Comparison of ENCODE assay signal across 9 cellular contexts in the genomic region with DNA sequence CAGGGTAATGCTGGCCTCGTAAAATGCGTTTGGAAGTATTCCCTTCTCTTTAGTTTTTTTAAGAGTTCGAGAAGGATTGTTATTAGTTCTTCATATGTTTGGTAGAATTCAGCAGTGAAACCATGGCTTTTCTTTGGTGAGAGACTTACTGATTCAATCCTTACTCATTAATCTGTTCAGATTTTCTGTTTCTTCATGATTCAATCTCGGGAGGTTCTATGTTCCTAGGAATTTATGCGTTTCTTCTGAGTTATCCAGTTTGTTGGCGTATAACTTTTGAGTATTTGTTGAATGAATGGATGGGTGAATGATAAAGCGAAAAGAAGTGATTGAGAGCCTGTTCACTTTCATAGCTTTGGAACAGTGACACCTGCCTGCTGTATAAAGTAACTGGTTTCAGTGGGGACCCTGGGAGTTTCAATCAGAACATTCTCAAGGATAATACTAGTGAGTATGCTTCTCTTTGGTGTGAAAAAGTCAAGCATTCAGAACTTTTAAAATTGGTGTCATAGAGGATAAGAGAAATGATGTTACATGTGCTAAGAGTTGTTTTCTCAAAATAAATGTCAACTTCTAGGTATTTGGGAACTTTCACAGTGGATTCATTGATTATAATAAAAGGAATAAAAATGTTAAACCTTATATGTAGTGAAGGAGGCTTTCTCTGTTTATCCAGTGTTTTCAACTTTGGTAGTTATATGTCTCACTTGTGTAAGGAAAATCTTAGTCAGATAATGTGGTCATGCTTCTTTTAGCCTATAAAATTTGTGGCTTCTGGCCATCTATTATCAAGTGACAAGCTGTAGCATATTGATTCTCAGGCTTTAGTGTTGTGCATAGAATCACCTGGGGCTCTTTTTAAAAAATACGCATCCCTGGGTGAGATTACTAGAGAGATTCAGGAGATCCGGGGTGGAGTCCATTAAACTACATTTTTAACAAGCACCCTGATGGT. TPM values are rescaled to one million over a fixed set of nuclear protein-coding genes. Genes with fewer than 3 reads are reported as not detected.
DNase-seq lines count a peak whose midpoint lies in the region; ATAC-seq, FAIRE-seq and TF ChIP-seq lines count a peak whose summit lies in the region.
"Had no signal": no experiment of that assay in that cellular context is flagged by ENCODE, and none has a peak within 500 bp of the region (broad histone marks: within the 10 kb centered on the region; RNA-seq: fewer than 3 reads in every experiment).

No MANE protein-coding gene starts in this region.

- dilution Hi-C loops in IMR-90 (cut with HindIII; ENCODE audit: low sequenced_read_pairs, unreplicated experiment): no loop called here

- no peak overlapping the region for H2AK9ac ChIP-seq in IMR-90 (replicated peaks; ENCODE audit: low read depth, low read length, poor library complexity)

- H3K27me3 Mint-ChIP-seq in Caco-2 (ENCODE audit: insufficient read depth, unreplicated experiment): no peaks in the 10 kb centered on the region
- no peaks in the 10 kb centered on the region for H3K27me3 Mint-ChIP-seq in naive thymus-derived CD8-positive, alpha-beta T cell
- H3K27me3 Mint-ChIP-seq: central memory CD8-positive, alpha-beta T cell had no signal

- H2BK15ac ChIP-seq in IMR-90 (ENCODE audit: low read depth, low read length): no peak overlapping the region

- TF ChIP-seq CTCF in Caco-2 (IDR thresholded peaks at IDR 0.05; ENCODE audit: insufficient read depth in 1 of 2, low read depth in 1 of 2, low read length in 1 of 2, severe bottlenecking in 1 of 2, unreplicated experiment in 1 of 2) (peak; percentile 6 to 33), IMR-90 (conservative IDR thresholded peaks at IDR 0.05; ENCODE audit: low read depth, low read length) (0 out of 2 replicates have a peak, but pooled peaks have one; percentile 21), astrocyte of the cerebellum (IDR thresholded peaks at IDR 0.05; ENCODE audit: low read depth, low read length, missing control alignments) (peak; percentile 11), gastrocnemius medialis (IDR thresholded peaks at IDR 0.05 in 4 of 5, conservative IDR thresholded peaks at IDR 0.05 in 1 of 5) (no peak)

- no peak overlapping the region for H3K27ac Mint-ChIP-seq in Caco-2 (ENCODE audit: unreplicated experiment)
- H3K27ac Mint-ChIP-seq in naive thymus-derived CD8-positive, alpha-beta T cell: peak overlapping the region in 9 of 10 donors; percentile 11 to 69 (median 56)

- H4K8ac ChIP-seq in IMR-90 (ENCODE audit: low read depth in 2 of 2, low read length in 2 of 2): no peak overlapping the region

- H2AFZ ChIP-seq in IMR-90 (replicated peaks; ENCODE audit: low read length, poor library complexity): no peak overlapping the region

- intact Hi-C loops in Caco-2 (cut with micrococcal nuclease; ENCODE audit: unreplicated experiment) (no loop called here), IMR-90 (cut with micrococcal nuclease) (no loop called here), gastrocnemius medialis (cut with DNase I; ENCODE audit: low total_unique reads) (no loop called here)

- H3K14ac ChIP-seq in IMR-90 (replicated peaks; ENCODE audit: low read depth, low read length): no peak overlapping the region

- H3K4me3 ChIP-seq in Caco-2 (ENCODE audit: low read depth, low read length) (no peak overlapping the region), IMR-90 (ENCODE audit: insufficient read depth, low read depth, low read length) (no peak overlapping the region), astrocyte of the cerebellum (ENCODE audit: low read depth, low read length) (no peak overlapping the region), gastrocnemius medialis (no peak overlapping the region)

- no TSS peak for BruUV-seq in Caco-2 (replicated peaks; lab: Mats Ljungman, UMichigan)
- BruUV-seq in IMR-90 (replicated peaks; lab: Mats Ljungman, UMichigan): no TSS peak

- H3K56ac ChIP-seq in IMR-90 (ENCODE audit: extremely low read depth, insufficient read depth, low read length): no peak overlapping the region

- H2BK20ac ChIP-seq in IMR-90 (ENCODE audit: low read depth, low read length): no peak overlapping the region

- peaks cover 60% of the 10 kb centered on the region for H4K20me1 ChIP-seq in IMR-90 (ENCODE audit: insufficient read depth, low read length)

- no peak for FAIRE-seq in H54 (lab: Jason Lieb, UNC)

- no peak overlapping the region for H3K9ac ChIP-seq in IMR-90 (ENCODE audit: low read depth, low read length)

- no peak overlapping the region for H3K4me2 ChIP-seq in IMR-90 (ENCODE audit: low read depth, low read length)

- H3K27me3 ChIP-seq in Caco-2 (replicated peaks; ENCODE audit: control insufficient read depth, insufficient read depth, low read length) (no peaks in the 10 kb centered on the region), IMR-90 (ENCODE audit: control insufficient read depth, insufficient read depth, low read length) (no peaks in the 10 kb centered on the region), gastrocnemius medialis (no peaks in the 10 kb centered on the region)

- WGBS in IMR-90 (ENCODE audit: extremely low coverage in 2 of 2, insufficient read length in 1 of 2), 2 experiments: 100% methylated on average over 2 of the region's 9 CpGs; no CpG with 5 or more reads in 1 of the 2 experiments

- H3K79me1 ChIP-seq in IMR-90 (ENCODE audit: low read depth in 1 of 2, low read length in 2 of 2): peaks cover 22 to 59% of the 10 kb centered on the region in 2 experiments; a peak in 3 of 4 replicates

- CTCF ChIA-PET in Caco-2 (lab: Charles Lee): no interaction called here
- CTCF ChIA-PET in IMR-90 (lab: Yijun Ruan, JAX): no interaction called here

- no peaks in the 10 kb centered on the region for H3K9me3 ChIP-seq in Caco-2
- H3K9me3 ChIP-seq in IMR-90 (ENCODE audit: control insufficient read depth, insufficient read depth, low read length): no peaks in the 10 kb centered on the region
- H3K9me3 ChIP-seq in gastrocnemius medialis: no peaks in the 10 kb centered on the region

- no peak overlapping the region for H2BK5ac ChIP-seq in IMR-90 (ENCODE audit: low read depth, low read length, poor library complexity, severe bottlenecking)

- H3K36me3 Mint-ChIP-seq in Caco-2 (ENCODE audit: insufficient read depth, unreplicated experiment): peaks cover 8% of the 10 kb centered on the region
- H3K36me3 Mint-ChIP-seq in naive thymus-derived CD8-positive, alpha-beta T cell: peaks cover 3 to 8% (median 4%) of the 10 kb centered on the region in 3 donors

- H3K4me1 ChIP-seq in Caco-2 (no peaks in the 10 kb centered on the region), IMR-90 (ENCODE audit: control insufficient read depth, insufficient read depth, low read length) (peaks cover 12% of the 10 kb centered on the region), gastrocnemius medialis (peaks cover 26 to 32% of the 10 kb centered on the region in 2 donors)

- H3K36me3 ChIP-seq in Caco-2 (ENCODE audit: control insufficient read depth, insufficient read depth, low read length): no peaks in the 10 kb centered on the region
- no peaks in the 10 kb centered on the region for H3K36me3 ChIP-seq in IMR-90 (ENCODE audit: control insufficient read depth, insufficient read depth, low read length)
- H3K36me3 ChIP-seq in gastrocnemius medialis: no peaks in the 10 kb centered on the region

- ATAC-seq in IMR-90 (ENCODE audit: low read depth) (no peak), gastrocnemius medialis (no peak)
- ATAC-seq in naive thymus-derived CD8-positive, alpha-beta T cell: peak; percentile 38 to 46

- H3K18ac ChIP-seq in IMR-90 (ENCODE audit: low read depth, low read length): no peak overlapping the region

- no peak overlapping the region for H3K4me3 Mint-ChIP-seq in Caco-2 (ENCODE audit: unreplicated experiment)
- H3K4me3 Mint-ChIP-seq in naive thymus-derived CD8-positive, alpha-beta T cell: peak overlapping the region in 1 of 10 donors; percentile 20

- no peak overlapping the region for H3K4ac ChIP-seq in IMR-90 (ENCODE audit: low read depth, low read length)

- no peak overlapping the region for H3K23ac ChIP-seq in IMR-90 (ENCODE audit: low read depth, low read length)

- POLR2A ChIA-PET in Caco-2 (lab: Charles Lee) (no interaction called here), IMR-90 (lab: Charles Lee; ENCODE audit: unreplicated experiment) (no interaction called here)
- POLR2A ChIA-PET in naive thymus-derived CD8-positive, alpha-beta T cell (lab: Charles Lee): interaction anchor here (0.7 kb wide), 1 partner anchor 9 kb away, joined by 3 read pairs; no protein-coding TSS in a partner anchor

- no peak for TF ChIP-seq RAD21 in IMR-90 (IDR thresholded peaks at IDR 0.05; ENCODE audit: low read length)

- no peak overlapping the region for H2BK120ac ChIP-seq in IMR-90 (ENCODE audit: low read depth, low read length)

- H3K4me1 Mint-ChIP-seq in Caco-2 (ENCODE audit: low read depth, unreplicated experiment): peaks cover 5% of the 10 kb centered on the region
- peaks cover 29 to 64% (median 54%) of the 10 kb centered on the region in 4 donors for H3K4me1 Mint-ChIP-seq in naive thymus-derived CD8-positive, alpha-beta T cell

- no peak overlapping the region for H3K27ac ChIP-seq in IMR-90 (ENCODE audit: insufficient read depth, low read length)
- no peak overlapping the region for H3K27ac ChIP-seq in gastrocnemius medialis

- DNase-seq in Caco-2 (peak in 1 of 2 experiments; percentile 3), IMR-90 (no peak), astrocyte of the cerebellum (ENCODE audit: low read depth) (no peak), DMS79 (lab: John Stamatoyannopoulos, UW) (no peak), C1 segment of cervical spinal cord (lab: John Stamatoyannopoulos, UW) (no peak), gastrocnemius medialis (no peak), H54 (ENCODE audit: insufficient read length, low spot score) (no peak)
- peak in 1 of 10 donors; percentile 9 for DNase-seq in naive thymus-derived CD8-positive, alpha-beta T cell

- no peak overlapping the region for H4K91ac ChIP-seq in IMR-90 (ENCODE audit: insufficient read depth, low read depth, low read length)

- H3K9me3 Mint-ChIP-seq in Caco-2 (ENCODE audit: unreplicated experiment): no peaks in the 10 kb centered on the region
- H3K9me3 Mint-ChIP-seq in naive thymus-derived CD8-positive, alpha-beta T cell: no peaks in the 10 kb centered on the region
- H3K9me3 Mint-ChIP-seq: central memory CD8-positive, alpha-beta T cell had no signal

- no peak overlapping the region for H2AK5ac ChIP-seq in IMR-90 (ENCODE audit: low read depth, low read length)

- peaks cover 11% of the 10 kb centered on the region for H3K9me1 ChIP-seq in IMR-90 (ENCODE audit: insufficient read depth, low read length)

- H4K5ac ChIP-seq in IMR-90 (ENCODE audit: low read depth, low read length): no peak overlapping the region

- TF ChIP-seq POLR2A in IMR-90 (IDR thresholded peaks at IDR 0.05; ENCODE audit: low read depth, low read length) (no peak), gastrocnemius medialis (IDR thresholded peaks at IDR 0.05) (no peak), H54 (IDR thresholded peaks at IDR 0.05; ENCODE audit: low read depth, low read length) (no peak)

- in situ Hi-C loops in IMR-90 (cut with MboI; ENCODE audit: low sequenced_read_pairs): no loop called here
- in situ Hi-C loops in astrocyte of the cerebellum (cut with HindIII; ENCODE audit: low sequenced_read_pairs): no loop called here
- in situ Hi-C loops in gastrocnemius medialis (cut with MboI; ENCODE audit: low sequenced_read_pairs in 4 of 4): no loop called here

RNA-seq across cellular contexts. Expression of a gene that starts 11.7 kb away (rescaled TPM):
- total RNA-seq in Caco-2 (2022) (38.7 and 51.8 TPM in 2 replicates), IMR-90 (2012; rRNA removed) (28.5 and 33.1 TPM in 2 replicates), gastrocnemius medialis (100 to 1,000 TPM in 1 of 4 donors, 10 to 100 TPM in 3; 18.0 to 126 (median 26.7) TPM)
- polyA plus RNA-seq in IMR-90 (2012; rRNA removed): 30.4 and 40.5 TPM in 2 replicates
- polyA plus RNA-seq in IMR-90 (2012; cell fraction: cytosol; rRNA removed): 14.1 and 42.1 TPM in 2 replicates
- 19.7 and 60.8 TPM in 2 replicates for polyA plus RNA-seq in IMR-90 (2012; cell fraction: nucleus; rRNA removed; ENCODE audit: low replicate concordance)
- total RNA-seq in naive thymus-derived CD8-positive, alpha-beta T cell: 10 to 100 TPM; 70.2 to 81.8 TPM
- polyA plus RNA-seq in naive thymus-derived CD8-positive, alpha-beta T cell: 10 to 100 TPM; 11.7 to 20.4 (median 16.6) TPM

RNA-seq across cellular contexts. Expression of a gene that starts 53.1 kb away (rescaled TPM):
- total RNA-seq in Caco-2 (2022) (39.5 and 41.6 TPM in 2 replicates), IMR-90 (2012; rRNA removed) (50.2 and 67.2 TPM in 2 replicates), gastrocnemius medialis (100 to 1,000 TPM in 3 of 4 donors, 10 to 100 TPM in 1; 77.7 to 184 (median 111) TPM)
- 15.4 and 20.4 TPM in 2 replicates for polyA plus RNA-seq in IMR-90 (2012; rRNA removed)
- polyA plus RNA-seq in IMR-90 (2012; cell fraction: cytosol; rRNA removed): 2.2 and 3.6 TPM in 2 replicates
- polyA plus RNA-seq in IMR-90 (2012; cell fraction: nucleus; rRNA removed; ENCODE audit: low replicate concordance): 1.6 and 12.9 TPM in 2 replicates
- 10 to 100 TPM; 66.4 to 70.2 TPM for total RNA-seq in naive thymus-derived CD8-positive, alpha-beta T cell
- polyA plus RNA-seq in naive thymus-derived CD8-positive, alpha-beta T cell: 100 to 1,000 TPM in 1 of 3 donors, 10 to 100 TPM in 2; 93.5 to 123 (median 93.7) TPM

Comparison
In these comparisons a context has a peak if more than half of its experiments do, and no peak if none do; other contexts are left out.
1. CTCF ChIP-seq: peak in Caco-2 (2 of 2), IMR-90 (single experiment) and astrocyte of the cerebellum (single experiment); none in gastrocnemius medialis (0 of 5).
2. ATAC-seq: peak in naive thymus-derived CD8-positive, alpha-beta T cell (2 of 2); none in IMR-90 (single experiment) and gastrocnemius medialis (0 of 2).